1 cellular context compared by ENCODE assay signal in the genomic region with DNA sequence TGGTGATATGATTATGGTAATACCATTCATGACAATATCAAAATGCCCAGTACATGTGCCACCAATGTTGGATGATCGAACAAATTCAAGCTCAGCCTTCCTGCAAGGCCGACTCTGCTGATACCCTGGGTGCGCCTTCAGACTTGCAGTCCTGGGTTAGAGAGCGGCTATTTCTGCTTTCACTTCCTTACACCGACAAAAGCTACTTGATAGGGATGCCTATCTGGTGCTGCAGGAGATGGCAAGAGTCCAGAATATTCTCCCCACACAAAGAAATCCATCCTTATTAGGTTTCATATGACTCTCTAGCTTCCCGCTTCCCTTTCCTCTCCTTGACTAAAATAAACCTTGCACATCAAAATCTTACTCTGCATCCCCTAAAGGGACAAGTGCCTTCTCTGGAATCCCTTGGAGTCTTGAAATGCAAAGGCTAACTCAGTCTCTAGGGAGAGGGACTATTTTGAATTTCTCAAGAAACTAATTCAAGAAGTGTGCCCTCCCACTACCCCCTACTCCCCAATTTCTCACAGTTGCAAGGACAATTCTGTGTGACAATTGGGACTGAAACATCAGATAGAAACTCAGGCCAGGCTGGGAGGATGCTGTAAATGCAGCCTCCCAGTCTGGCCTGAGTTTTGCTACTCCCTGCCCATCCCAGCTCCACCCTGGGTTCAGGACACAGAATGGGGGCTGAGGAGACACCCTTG.
TF ChIP-seq lines count a peak whose summit lies in the region.

No MANE protein-coding gene starts in this region.

TF ChIP-seq in GM23338, 12 proteins besides CTCF, POLR2A, EP300 and RAD21 (continued from another document):
- TF ChIP-seq, protein P1, sequence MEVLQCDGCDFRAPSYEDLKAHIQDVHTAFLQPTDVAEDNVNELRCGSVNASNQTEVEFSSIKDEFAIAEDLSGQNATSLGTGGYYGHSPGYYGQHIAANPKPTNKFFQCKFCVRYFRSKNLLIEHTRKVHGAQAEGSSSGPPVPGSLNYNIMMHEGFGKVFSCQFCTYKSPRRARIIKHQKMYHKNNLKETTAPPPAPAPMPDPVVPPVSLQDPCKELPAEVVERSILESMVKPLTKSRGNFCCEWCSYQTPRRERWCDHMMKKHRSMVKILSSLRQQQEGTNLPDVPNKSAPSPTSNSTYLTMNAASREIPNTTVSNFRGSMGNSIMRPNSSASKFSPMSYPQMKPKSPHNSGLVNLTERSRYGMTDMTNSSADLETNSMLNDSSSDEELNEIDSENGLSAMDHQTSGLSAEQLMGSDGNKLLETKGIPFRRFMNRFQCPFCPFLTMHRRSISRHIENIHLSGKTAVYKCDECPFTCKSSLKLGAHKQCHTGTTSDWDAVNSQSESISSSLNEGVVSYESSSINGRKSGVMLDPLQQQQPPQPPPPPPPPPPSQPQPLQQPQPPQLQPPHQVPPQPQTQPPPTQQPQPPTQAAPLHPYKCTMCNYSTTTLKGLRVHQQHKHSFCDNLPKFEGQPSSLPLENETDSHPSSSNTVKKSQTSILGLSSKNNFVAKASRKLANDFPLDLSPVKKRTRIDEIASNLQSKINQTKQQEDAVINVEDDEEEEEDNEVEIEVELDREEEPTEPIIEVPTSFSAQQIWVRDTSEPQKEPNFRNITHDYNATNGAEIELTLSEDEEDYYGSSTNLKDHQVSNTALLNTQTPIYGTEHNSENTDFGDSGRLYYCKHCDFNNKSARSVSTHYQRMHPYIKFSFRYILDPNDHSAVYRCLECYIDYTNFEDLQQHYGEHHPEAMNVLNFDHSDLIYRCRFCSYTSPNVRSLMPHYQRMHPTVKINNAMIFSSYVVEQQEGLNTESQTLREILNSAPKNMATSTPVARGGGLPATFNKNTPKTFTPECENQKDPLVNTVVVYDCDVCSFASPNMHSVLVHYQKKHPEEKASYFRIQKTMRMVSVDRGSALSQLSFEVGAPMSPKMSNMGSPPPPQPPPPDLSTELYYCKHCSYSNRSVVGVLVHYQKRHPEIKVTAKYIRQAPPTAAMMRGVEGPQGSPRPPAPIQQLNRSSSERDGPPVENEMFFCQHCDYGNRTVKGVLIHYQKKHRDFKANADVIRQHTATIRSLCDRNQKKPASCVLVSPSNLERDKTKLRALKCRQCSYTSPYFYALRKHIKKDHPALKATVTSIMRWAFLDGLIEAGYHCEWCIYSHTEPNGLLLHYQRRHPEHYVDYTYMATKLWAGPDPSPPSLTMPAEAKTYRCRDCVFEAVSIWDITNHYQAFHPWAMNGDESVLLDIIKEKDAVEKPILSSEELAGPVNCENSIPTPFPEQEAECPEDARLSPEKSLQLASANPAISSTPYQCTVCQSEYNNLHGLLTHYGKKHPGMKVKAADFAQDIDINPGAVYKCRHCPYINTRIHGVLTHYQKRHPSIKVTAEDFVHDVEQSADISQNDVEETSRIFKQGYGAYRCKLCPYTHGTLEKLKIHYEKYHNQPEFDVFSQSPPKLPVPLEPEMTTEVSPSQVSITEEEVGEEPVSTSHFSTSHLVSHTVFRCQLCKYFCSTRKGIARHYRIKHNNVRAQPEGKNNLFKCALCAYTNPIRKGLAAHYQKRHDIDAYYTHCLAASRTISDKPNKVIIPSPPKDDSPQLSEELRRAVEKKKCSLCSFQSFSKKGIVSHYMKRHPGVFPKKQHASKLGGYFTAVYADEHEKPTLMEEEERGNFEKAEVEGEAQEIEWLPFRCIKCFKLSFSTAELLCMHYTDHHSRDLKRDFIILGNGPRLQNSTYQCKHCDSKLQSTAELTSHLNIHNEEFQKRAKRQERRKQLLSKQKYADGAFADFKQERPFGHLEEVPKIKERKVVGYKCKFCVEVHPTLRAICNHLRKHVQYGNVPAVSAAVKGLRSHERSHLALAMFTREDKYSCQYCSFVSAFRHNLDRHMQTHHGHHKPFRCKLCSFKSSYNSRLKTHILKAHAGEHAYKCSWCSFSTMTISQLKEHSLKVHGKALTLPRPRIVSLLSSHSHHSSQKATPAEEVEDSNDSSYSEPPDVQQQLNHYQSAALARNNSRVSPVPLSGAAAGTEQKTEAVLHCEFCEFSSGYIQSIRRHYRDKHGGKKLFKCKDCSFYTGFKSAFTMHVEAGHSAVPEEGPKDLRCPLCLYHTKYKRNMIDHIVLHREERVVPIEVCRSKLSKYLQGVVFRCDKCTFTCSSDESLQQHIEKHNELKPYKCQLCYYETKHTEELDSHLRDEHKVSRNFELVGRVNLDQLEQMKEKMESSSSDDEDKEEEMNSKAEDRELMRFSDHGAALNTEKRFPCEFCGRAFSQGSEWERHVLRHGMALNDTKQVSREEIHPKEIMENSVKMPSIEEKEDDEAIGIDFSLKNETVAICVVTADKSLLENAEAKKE (CRISPR knock-in tag; IDR thresholded peaks at IDR 0.05) = no peak
- TF ChIP-seq, protein P2, sequence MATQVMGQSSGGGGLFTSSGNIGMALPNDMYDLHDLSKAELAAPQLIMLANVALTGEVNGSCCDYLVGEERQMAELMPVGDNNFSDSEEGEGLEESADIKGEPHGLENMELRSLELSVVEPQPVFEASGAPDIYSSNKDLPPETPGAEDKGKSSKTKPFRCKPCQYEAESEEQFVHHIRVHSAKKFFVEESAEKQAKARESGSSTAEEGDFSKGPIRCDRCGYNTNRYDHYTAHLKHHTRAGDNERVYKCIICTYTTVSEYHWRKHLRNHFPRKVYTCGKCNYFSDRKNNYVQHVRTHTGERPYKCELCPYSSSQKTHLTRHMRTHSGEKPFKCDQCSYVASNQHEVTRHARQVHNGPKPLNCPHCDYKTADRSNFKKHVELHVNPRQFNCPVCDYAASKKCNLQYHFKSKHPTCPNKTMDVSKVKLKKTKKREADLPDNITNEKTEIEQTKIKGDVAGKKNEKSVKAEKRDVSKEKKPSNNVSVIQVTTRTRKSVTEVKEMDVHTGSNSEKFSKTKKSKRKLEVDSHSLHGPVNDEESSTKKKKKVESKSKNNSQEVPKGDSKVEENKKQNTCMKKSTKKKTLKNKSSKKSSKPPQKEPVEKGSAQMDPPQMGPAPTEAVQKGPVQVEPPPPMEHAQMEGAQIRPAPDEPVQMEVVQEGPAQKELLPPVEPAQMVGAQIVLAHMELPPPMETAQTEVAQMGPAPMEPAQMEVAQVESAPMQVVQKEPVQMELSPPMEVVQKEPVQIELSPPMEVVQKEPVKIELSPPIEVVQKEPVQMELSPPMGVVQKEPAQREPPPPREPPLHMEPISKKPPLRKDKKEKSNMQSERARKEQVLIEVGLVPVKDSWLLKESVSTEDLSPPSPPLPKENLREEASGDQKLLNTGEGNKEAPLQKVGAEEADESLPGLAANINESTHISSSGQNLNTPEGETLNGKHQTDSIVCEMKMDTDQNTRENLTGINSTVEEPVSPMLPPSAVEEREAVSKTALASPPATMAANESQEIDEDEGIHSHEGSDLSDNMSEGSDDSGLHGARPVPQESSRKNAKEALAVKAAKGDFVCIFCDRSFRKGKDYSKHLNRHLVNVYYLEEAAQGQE (IDR thresholded peaks at IDR 0.05; ENCODE audit: unreplicated experiment) = no peak
- TF ChIP-seq CREB1 (CRISPR knock-in tag; IDR thresholded peaks at IDR 0.05; ENCODE audit: low read depth) (no peak), ZNF114 (CRISPR knock-in tag; IDR thresholded peaks at IDR 0.05) (no peak), EZH2 (IDR thresholded peaks at IDR 0.05; ENCODE audit: low read depth, unreplicated experiment) (no peak), NANOG (IDR thresholded peaks at IDR 0.05; ENCODE audit: borderline replicate concordance) (no peak), STAT1 (IDR thresholded peaks at IDR 0.05; ENCODE audit: unreplicated experiment) (no peak), EZH2phosphoT487 (IDR thresholded peaks at IDR 0.05; ENCODE audit: unreplicated experiment) (no peak), POLR2AphosphoS5 (IDR thresholded peaks at IDR 0.05; ENCODE audit: low read depth) (no peak), ZNF331 (CRISPR knock-in tag; IDR thresholded peaks at IDR 0.05; ENCODE audit: low read depth) (no peak)
- TF ChIP-seq, protein P3, sequence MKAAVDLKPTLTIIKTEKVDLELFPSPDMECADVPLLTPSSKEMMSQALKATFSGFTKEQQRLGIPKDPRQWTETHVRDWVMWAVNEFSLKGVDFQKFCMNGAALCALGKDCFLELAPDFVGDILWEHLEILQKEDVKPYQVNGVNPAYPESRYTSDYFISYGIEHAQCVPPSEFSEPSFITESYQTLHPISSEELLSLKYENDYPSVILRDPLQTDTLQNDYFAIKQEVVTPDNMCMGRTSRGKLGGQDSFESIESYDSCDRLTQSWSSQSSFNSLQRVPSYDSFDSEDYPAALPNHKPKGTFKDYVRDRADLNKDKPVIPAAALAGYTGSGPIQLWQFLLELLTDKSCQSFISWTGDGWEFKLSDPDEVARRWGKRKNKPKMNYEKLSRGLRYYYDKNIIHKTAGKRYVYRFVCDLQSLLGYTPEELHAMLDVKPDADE (IDR thresholded peaks at IDR 0.05) = no peak
